9 cellular contexts compared by ENCODE assay signal in the genomic region with DNA sequence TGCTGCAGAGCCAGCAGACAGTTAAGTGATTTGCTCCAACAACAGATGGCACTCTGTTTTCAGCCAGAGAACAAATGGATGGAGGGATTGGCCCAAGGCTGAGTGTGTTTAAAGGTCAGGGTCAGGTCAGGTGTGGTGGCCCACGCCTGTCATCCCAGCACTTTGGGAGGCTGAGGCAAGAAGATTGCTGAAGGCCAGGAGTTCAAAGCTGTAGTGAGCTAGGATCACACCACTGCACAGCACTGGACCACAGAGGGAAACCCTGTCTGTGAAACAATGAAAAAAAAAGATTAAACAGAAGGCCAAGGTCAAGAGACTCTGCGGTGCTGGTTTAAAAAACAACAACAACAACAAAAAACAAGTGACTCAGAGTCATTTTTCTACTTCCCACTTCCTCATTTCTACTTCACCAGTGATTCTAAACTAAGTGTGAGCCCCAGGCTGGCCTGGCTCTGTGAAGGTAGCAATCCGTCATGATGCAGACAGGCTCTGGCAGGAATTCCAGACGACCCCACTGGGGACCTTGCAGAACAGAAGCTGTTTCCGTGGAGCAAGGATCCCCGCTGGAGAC.
DNase-seq lines count a peak whose midpoint lies in the region; ATAC-seq lines count a peak whose summit lies in the region.
"Had no signal": no experiment of that assay in that cellular context is flagged by ENCODE, and none has a peak within 500 bp of the region (broad histone marks: within the 10 kb centered on the region; RNA-seq: fewer than 3 reads in every experiment).

No MANE protein-coding gene starts in this region.

- peak; percentile 13 for DNase-seq in germinal center (ENCODE audit: low spot score)
- no peak for DNase-seq in NCI-H146 (lab: John Stamatoyannopoulos, UW)
- DNase-seq in NCI-H2196 treated with DMSO at 0.1 percent for 48 hours (lab: John Stamatoyannopoulos, UW; ENCODE audit: unreplicated experiment) = no peak
- no peak for DNase-seq in SIG-M5 (lab: John Stamatoyannopoulos, UW)
- no peak for DNase-seq in NCI-H1694 (lab: John Stamatoyannopoulos, UW)
- DNase-seq: T-cell had no signal

- ATAC-seq in GM18519 (IDR thresholded peaks at IDR 0.05; ENCODE audit: low FRiP score, unreplicated experiment) (peak; percentile 56), GM21528 (IDR thresholded peaks at IDR 0.05; ENCODE audit: low FRiP score, unreplicated experiment) (peak; percentile 90), HG03520 (IDR thresholded peaks at IDR 0.05; ENCODE audit: unreplicated experiment) (peak; percentile 77)
- ATAC-seq: T-cell had no signal
